In the genomic region with DNA sequence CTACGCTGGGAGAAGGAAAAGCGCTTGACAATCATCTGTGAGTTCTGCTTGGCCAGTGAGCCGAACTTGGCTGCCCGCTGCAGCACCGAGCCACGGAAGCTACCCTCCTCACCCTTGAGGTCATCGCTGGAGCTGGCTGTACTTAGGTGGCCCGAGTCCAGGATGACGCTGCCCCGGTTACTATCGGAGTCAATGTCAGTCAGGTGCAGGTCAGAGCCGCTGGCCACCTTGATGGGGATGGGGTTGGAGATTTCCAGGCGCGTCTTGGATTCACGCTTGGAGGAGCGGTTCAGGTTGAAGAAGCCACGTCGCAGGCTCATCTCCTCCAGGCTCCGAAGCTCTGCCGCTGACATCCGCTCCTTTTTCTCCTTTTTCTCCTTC, we compare ENCODE assay signal across 20 cellular contexts. TPM values are rescaled to one million over a fixed set of nuclear protein-coding genes. Genes with fewer than 3 reads are reported as not detected.
DNase-seq lines count a peak whose midpoint lies in the region; ATAC-seq, FAIRE-seq and TF ChIP-seq lines count a peak whose summit lies in the region.
"Had no signal": no experiment of that assay in that cellular context is flagged by ENCODE, and none has a peak within 500 bp of the region (broad histone marks: within the 10 kb centered on the region; RNA-seq: fewer than 3 reads in every experiment).

No MANE protein-coding gene starts in this region.

- DNase-seq in HepG2 (ENCODE audit: low spot score) (no peak), Panc1 (ENCODE audit: low read depth, low spot score) (no peak), left lobe of liver (ENCODE audit: low spot score) (peak; percentile 90), spleen (peak; percentile 56), prostate gland (ENCODE audit: low spot score) (no peak), EL (no peak), NCI-H2029 (lab: John Stamatoyannopoulos, UW) (no peak)
- DNase-seq: C1 segment of cervical spinal cord; CD4-positive, alpha-beta T cell; DMS153; DMS79 treated with DMSO at 0.1 percent for 48 hours; GDM1; GOT3; HFFc6 had no signal

- H4K20me1 ChIP-seq in HepG2 (ENCODE audit: insufficient read depth, low read length): peaks cover 11% of the 10 kb centered on the region; the same call in 1 of the 2 replicates

- TF ChIP-seq RAD21 in liver (IDR thresholded peaks at IDR 0.05) (peak in 1 of 2 donors; percentile 10), HepG2 (CRISPR knock-in tag; IDR thresholded peaks at IDR 0.05) (no peak)

- 63% methylated on average over 21 of the region's 21 CpGs for WGBS in liver
- 96% methylated on average over 16 of the region's 21 CpGs for WGBS in HepG2 (ENCODE audit: low lambda C conversion rate)
- WGBS in spleen, 5 donors: 93 to 98% (median 96%) methylated on average over 16 to 21 of the region's 21 CpGs
- WGBS in prostate gland: 97% methylated on average over 19 of the region's 21 CpGs

- POLR2A ChIA-PET in HepG2 (lab: Yijun Ruan, JAX) (interaction anchor here (0.6 to 3.4 kb wide), 3 partner anchors 11 to 59 kb away, joined by 3 to 15 read pairs (median 10); no protein-coding TSS in a partner anchor), Panc1 (lab: Charles Lee) (no interaction called here)

- no peak for TF ChIP-seq CTCF in liver (IDR thresholded peaks at IDR 0.05; ENCODE audit: low read depth, low read length, missing input control)
- TF ChIP-seq CTCF in HepG2 (CRISPR knock-in tag; IDR thresholded peaks at IDR 0.05): no peak
- no peak for TF ChIP-seq CTCF in Panc1 (IDR thresholded peaks at IDR 0.05)
- TF ChIP-seq CTCF in spleen (IDR thresholded peaks at IDR 0.05 in 8 of 11, conservative IDR thresholded peaks at IDR 0.05 in 3 of 11): no peak
- no peak for TF ChIP-seq CTCF in prostate gland (IDR thresholded peaks at IDR 0.05)

- no peak for FAIRE-seq in HepG2 (lab: Jason Lieb, UNC)
- FAIRE-seq: D721Med, GM12892, GM19239, HTR-8/SVneo had no signal

- H3K4me1 ChIP-seq in liver (ENCODE audit: control insufficient read depth in 4 of 4, insufficient read depth in 4 of 4, low read length in 3 of 4) (peaks cover 26 to 75% (median 60%) of the 10 kb centered on the region in 4 donors), HepG2 (ENCODE audit: insufficient read depth, low read length) (peaks cover 56% of the 10 kb centered on the region), Panc1 (ENCODE audit: control insufficient read depth, insufficient read depth, low read length) (peaks cover 14% of the 10 kb centered on the region), spleen (peaks cover 0 to 43% (median 22%) of the 10 kb centered on the region in 6 donors), prostate gland (replicated peaks) (no peaks in the 10 kb centered on the region)
- H3K4me1 ChIP-seq: HAP-1 had no signal

- in situ Hi-C loops in HepG2 (cut with HindIII; ENCODE audit: extremely low pct_ligation_motif_present, low pct_unique_long_range_greater_than_20kb): no loop called here
- in situ Hi-C loops in Panc1 (cut with HindIII; ENCODE audit: low pct_unique_long_range_greater_than_20kb, low sequenced_read_pairs): no loop called here

- H3K27ac ChIP-seq in liver (ENCODE audit: low read depth in 1 of 2, low read length in 2 of 2) (peak overlapping the region; percentile 36 to 53), HepG2 (ENCODE audit: extremely low read length, insufficient read depth, low read length) (no peak overlapping the region), Panc1 (ENCODE audit: low read length) (no peak overlapping the region), spleen (no peak overlapping the region), prostate gland (no peak overlapping the region)

- CTCF ChIA-PET in HepG2 (lab: Yijun Ruan, JAX; ENCODE audit: low intra/inter-chr PET ratio, low total read pairs) (no interaction called here), Panc1 (lab: Charles Lee) (no interaction called here)

- no peaks in the 10 kb centered on the region for H3K27me3 ChIP-seq in liver (ENCODE audit: control insufficient read depth in 4 of 4, insufficient read depth in 4 of 4, low read length in 3 of 4)
- no peaks in the 10 kb centered on the region for H3K27me3 ChIP-seq in HepG2 (ENCODE audit: control insufficient read depth in 1 of 2, insufficient read depth in 2 of 2, low read length in 2 of 2)
- H3K27me3 ChIP-seq in Panc1 (ENCODE audit: control insufficient read depth, insufficient read depth, low read length): no peaks in the 10 kb centered on the region
- H3K27me3 ChIP-seq in spleen (replicated peaks in 1 of 7): no peaks in the 10 kb centered on the region
- no peaks in the 10 kb centered on the region for H3K27me3 ChIP-seq in prostate gland (replicated peaks; ENCODE audit: insufficient read depth)

- ATAC-seq in HepG2 (no peak), Panc1 (no peak), left lobe of liver (peak; percentile 77)

- H3K79me2 ChIP-seq in HepG2 (ENCODE audit: insufficient read depth, low read length): peaks cover 65% of the 10 kb centered on the region

- H3K4me2 ChIP-seq in HepG2 (ENCODE audit: low read depth, low read length): no peak overlapping the region

- H3K9ac ChIP-seq in liver (ENCODE audit: low read depth in 1 of 2, low read length in 2 of 2) (no peak overlapping the region), HepG2 (ENCODE audit: insufficient read depth, low read depth, low read length) (no peak overlapping the region)

- H3K9me3 ChIP-seq in liver (ENCODE audit: control insufficient read depth in 4 of 4, low read length in 3 of 4) (no peaks in the 10 kb centered on the region), HepG2 (ENCODE audit: low read length) (no peaks in the 10 kb centered on the region), Panc1 (ENCODE audit: control insufficient read depth, insufficient read depth, low read depth, low read length) (no peaks in the 10 kb centered on the region), spleen (no peaks in the 10 kb centered on the region), prostate gland (no peaks in the 10 kb centered on the region)
- H3K9me3 ChIP-seq: HAP-1 had no signal

- H3K36me3 ChIP-seq in liver (ENCODE audit: control insufficient read depth in 4 of 4, insufficient read depth in 3 of 4, low read depth in 1 of 4, low read length in 3 of 4): peaks cover 5 to 12% (median 9%) of the 10 kb centered on the region in 4 donors
- H3K36me3 ChIP-seq in HepG2 (replicated peaks in 1 of 2; ENCODE audit: control insufficient read depth in 1 of 2, insufficient read depth in 2 of 2, low read length in 2 of 2): peaks cover 22 to 51% of the 10 kb centered on the region in 2 experiments
- H3K36me3 ChIP-seq in Panc1 (ENCODE audit: control insufficient read depth, insufficient read depth, low read length): no peaks in the 10 kb centered on the region
- H3K36me3 ChIP-seq in spleen: peaks cover 0 to 21% (median 7%) of the 10 kb centered on the region in 6 donors
- H3K36me3 ChIP-seq in prostate gland: no peaks in the 10 kb centered on the region
- H3K36me3 ChIP-seq: HAP-1 had no signal

- intact Hi-C loops in HepG2 (cut with micrococcal nuclease; ENCODE audit: unreplicated experiment): no loop called here
- intact Hi-C loops in Panc1 (cut with micrococcal nuclease; ENCODE audit: unreplicated experiment): no loop called here
- intact Hi-C loops in spleen (cut with DNase I; ENCODE audit: low total_unique reads): no loop called here
- intact Hi-C loops in prostate gland (cut with DNase I): no loop called here

- no peak for TF ChIP-seq POLR2A in HepG2 (IDR thresholded peaks at IDR 0.05; ENCODE audit: insufficient read depth in 1 of 2, low read depth in 2 of 2, low read length in 2 of 2)
- TF ChIP-seq POLR2A in spleen (IDR thresholded peaks at IDR 0.05): no peak
- no peak for TF ChIP-seq POLR2A in prostate gland (IDR thresholded peaks at IDR 0.05)

- H2AFZ ChIP-seq in HepG2 (ENCODE audit: low read length): no peak overlapping the region

- no peak overlapping the region for H3K4me3 ChIP-seq in liver (ENCODE audit: low read depth in 1 of 3, low read length in 3 of 3)
- H3K4me3 ChIP-seq in HepG2 (replicated peaks in 1 of 3; ENCODE audit: insufficient read depth in 1 of 3, low read depth in 2 of 3, low read length in 3 of 3): no peak overlapping the region
- H3K4me3 ChIP-seq in Panc1 (ENCODE audit: low read depth in 2 of 2, low read length in 2 of 2): no peak overlapping the region
- H3K4me3 ChIP-seq in spleen: no peak overlapping the region
- no peak overlapping the region for H3K4me3 ChIP-seq in prostate gland
- H3K4me3 ChIP-seq: HAP-1 had no signal

- no TSS peak for BruUV-seq in HepG2 (replicated peaks; lab: Mats Ljungman, UMichigan)
- BruUV-seq in Panc1 (replicated peaks; lab: Mats Ljungman, UMichigan): TSS peak; percentile 30

- TF ChIP-seq EP300 in HepG2 (IDR thresholded peaks at IDR 0.05; ENCODE audit: low read depth in 2 of 2, low read length in 2 of 2) (no peak), HepG2 (CRISPR knock-in tag; IDR thresholded peaks at IDR 0.05; ENCODE audit: borderline replicate concordance) (no peak)

RNA-seq across cellular contexts. Expression of gene MYO18A, which starts 13.7 kb away (rescaled TPM):
- total RNA-seq in liver (10 to 100 TPM; 38.2 to 81.6 TPM), HepG2 (2016; rRNA removed; fragmentation: Illumina TruSeq; extraction: Trizol) (21.2 and 24.8 TPM in 2 replicates), Panc1 (2021; ENCODE audit: unreplicated experiment) (108 TPM), left lobe of liver (109 TPM), spleen (100 to 1,000 TPM in 2 of 7 donors, 10 to 100 TPM in 5; 57.6 to 114 (median 85.5) TPM), prostate gland (10 to 100 TPM; 34.6 to 80.5 TPM)
- polyA plus RNA-seq in liver (10 to 100 TPM; 26.3 to 36.4 TPM), HepG2 (2011; rRNA removed) (16.8 and 23.2 TPM in 2 replicates), spleen (10 to 100 TPM; 24.2 to 55.0 (median 44.5) TPM)
- total RNA-seq in HepG2 (2016; cell fraction: cytosol; rRNA removed; fragmentation: Illumina TruSeq; extraction: Trizol; ENCODE audit: low read depth): 4.9 and 7.5 TPM in 2 replicates
- total RNA-seq in HepG2 (2016; cell fraction: insoluble cytoplasmic fraction; rRNA removed; fragmentation: Illumina TruSeq; extraction: Trizol): 16.3 and 25.6 TPM in 2 replicates
- total RNA-seq in HepG2 (2016; cell fraction: membrane; rRNA removed; fragmentation: Illumina TruSeq; extraction: Trizol): 5.8 and 6.0 TPM in 2 replicates
- 24.8 and 30.3 TPM in 2 replicates for total RNA-seq in HepG2 (2016; cell fraction: nucleus; rRNA removed; fragmentation: Illumina TruSeq; extraction: Trizol)
- polyA plus RNA-seq in HepG2 (2011; cell fraction: cytosol; rRNA removed): 8.3 and 9.6 TPM in 2 replicates
- 155 and 159 TPM in 2 replicates for polyA plus RNA-seq in HepG2 (2011; cell fraction: nucleus; rRNA removed)
- 42.0 and 44.5 TPM in 2 replicates for polyA plus RNA-seq in HepG2 (2012)
- 0.96 and 1.4 TPM in 2 replicates for polyA plus RNA-seq in HepG2 (2016; cell fraction: cytosol; fragmentation: Illumina TruSeq; extraction: Trizol; ENCODE audit: low read depth)
- polyA plus RNA-seq in HepG2 (2016; cell fraction: insoluble cytoplasmic fraction; fragmentation: Illumina TruSeq; extraction: Trizol; ENCODE audit: low read depth): 16.0 and 20.4 TPM in 2 replicates
- 2.4 and 3.0 TPM in 2 replicates for polyA plus RNA-seq in HepG2 (2016; cell fraction: membrane; fragmentation: Illumina TruSeq; extraction: Trizol; ENCODE audit: low read depth)
- polyA plus RNA-seq in HepG2 (2016; cell fraction: nucleus; fragmentation: Illumina TruSeq; extraction: Trizol; ENCODE audit: insufficient read depth, low read depth): 72.8 and 77.7 TPM in 2 replicates
- 39.4 and 67.1 TPM in 2 replicates for polyA minus RNA-seq in HepG2 (2011; rRNA and poly(A)+ RNA removed; ENCODE audit: low replicate concordance)
- 13.7 and 17.4 TPM in 2 replicates for polyA minus RNA-seq in HepG2 (2011; cell fraction: cytosol; rRNA and poly(A)+ RNA removed)
- 65.8 and 83.4 TPM in 2 replicates for polyA minus RNA-seq in HepG2 (2011; cell fraction: nucleus; rRNA and poly(A)+ RNA removed)
- 94.4 TPM for polyA plus RNA-seq in Panc1 (2012; ENCODE audit: insufficient read length)

Comparison
In these comparisons a context has a peak if more than half of its experiments do, and no peak if none do; other contexts are left out.
1. H3K27ac ChIP-seq: peak in liver (2 of 2); none in HepG2 (single experiment), Panc1 (single experiment), spleen (0 of 8) and prostate gland (0 of 2).
2. DNase-seq: peak in left lobe of liver (single experiment) and spleen (single experiment); none in HepG2 (single experiment), Panc1 (single experiment), prostate gland (single experiment), EL (single experiment) and NCI-H2029 (single experiment).